In genomic region chr7:77657427-77658331, GRCh38 we compare ENCODE assay signal across 9 cellular contexts. TPM values are rescaled to one million over a fixed set of nuclear protein-coding genes. Genes with fewer than 3 reads are reported as not detected.
DNase-seq lines count a peak whose midpoint lies in the region; ATAC-seq and TF ChIP-seq lines count a peak whose summit lies in the region.
"Had no signal": no experiment of that assay in that cellular context is flagged by ENCODE, and none has a peak within 500 bp of the region (broad histone marks: within the 10 kb centered on the region; RNA-seq: fewer than 3 reads in every experiment).

No MANE protein-coding gene starts in this region.

- no peaks in the 10 kb centered on the region for H3K4me1 Mint-ChIP-seq in CD4-positive, alpha-beta T cell (ENCODE audit: low read depth)
- H3K4me1 Mint-ChIP-seq: IgD-negative memory B cell had no signal

- H3K4me3 Mint-ChIP-seq in CD4-positive, alpha-beta T cell, result no peak overlapping the region
- H3K4me3 Mint-ChIP-seq: IgD-negative memory B cell had no signal

- no peak for DNase-seq in CD4-positive, alpha-beta T cell
- DNase-seq in NCI-H1092 (lab: John Stamatoyannopoulos, UW) (peak; percentile 59), SKM-1 treated with dmso at 0.1 percent for 144 hours (lab: John Stamatoyannopoulos, UW; ENCODE audit: unreplicated experiment) (peak; percentile 94), fibroblast of pulmonary artery (ENCODE audit: low read depth) (peak; percentile 58), putamen (ENCODE audit: low spot score) (peak; percentile 26)

- H3K36me3 Mint-ChIP-seq in CD4-positive, alpha-beta T cell (ENCODE audit: low read depth), result no peaks in the 10 kb centered on the region
- H3K36me3 Mint-ChIP-seq: IgD-negative memory B cell had no signal

- H3K27me3 Mint-ChIP-seq in CD4-positive, alpha-beta T cell, result no peaks in the 10 kb centered on the region
- H3K27me3 Mint-ChIP-seq: IgD-negative memory B cell had no signal

- CTCF ChIA-PET in CD4-positive, alpha-beta T cell (lab: Charles Lee), result interaction anchor here (0.8 to 3.8 kb wide), 7 partner anchors 24 to 142 kb away, joined by 3 to 21 read pairs (median 3); no protein-coding TSS in a partner anchor

- intact Hi-C loops in CD4-positive, alpha-beta T cell (cut with DNase I, micrococcal nuclease), result loop anchor here (1.0 to 5.0 kb wide), 6 partner anchors 41 to 385 kb away; no protein-coding TSS in a partner anchor

- H3K9me3 ChIP-seq in CD4-positive, alpha-beta T cell (ENCODE audit: control insufficient read depth, low read length), result no peaks in the 10 kb centered on the region

- POLR2A ChIA-PET in CD4-positive, alpha-beta T cell (lab: Charles Lee), result interaction anchor here (0.7 kb wide), 1 partner anchor 102 kb away, joined by 3 read pairs; no protein-coding TSS in a partner anchor

- H3K27ac Mint-ChIP-seq in CD4-positive, alpha-beta T cell, result no peak overlapping the region
- H3K27ac Mint-ChIP-seq: IgD-negative memory B cell had no signal

- no peaks in the 10 kb centered on the region for H3K27me3 ChIP-seq in CD4-positive, alpha-beta T cell (ENCODE audit: control insufficient read depth, insufficient read depth, low read length)

- H3K9me3 Mint-ChIP-seq in CD4-positive, alpha-beta T cell, result no peaks in the 10 kb centered on the region
- H3K9me3 Mint-ChIP-seq: IgD-negative memory B cell had no signal

- ATAC-seq in CD4-positive, alpha-beta T cell (ENCODE audit: poor library complexity), result peak; percentile 54
- peak; percentile 55 for ATAC-seq in GM18909 (IDR thresholded peaks at IDR 0.05; ENCODE audit: poor library complexity, unreplicated experiment)
- ATAC-seq in HG03095 (IDR thresholded peaks at IDR 0.05; ENCODE audit: unreplicated experiment), result no peak
- no peak for ATAC-seq in HG03520 (IDR thresholded peaks at IDR 0.05; ENCODE audit: unreplicated experiment)

- TF ChIP-seq CTCF in CD4-positive, alpha-beta T cell (IDR thresholded peaks at IDR 0.05), result peak; percentile 83
- TF ChIP-seq CTCF in fibroblast of pulmonary artery (IDR thresholded peaks at IDR 0.05; ENCODE audit: low read length, missing control alignments), result peak; percentile 47

- H3K27ac ChIP-seq in CD4-positive, alpha-beta T cell (ENCODE audit: low read depth, low read length), result no peak overlapping the region

- H3K4me3 ChIP-seq in fibroblast of pulmonary artery (replicated peaks; ENCODE audit: low read depth, low read length), result no peak overlapping the region

RNA-seq across cellular contexts. Expression of gene RSBN1L, which starts 38.6 kb away (rescaled TPM):
- total RNA-seq in CD4-positive, alpha-beta T cell, result 1 to 10 TPM; 9.0 to 9.6 TPM

Comparison
In these comparisons a context has a peak if more than half of its experiments do, and no peak if none do; other contexts are left out.
1. ATAC-seq: peak in CD4-positive, alpha-beta T cell (single experiment) and GM18909 (single experiment); none in HG03095 (single experiment) and HG03520 (single experiment).
2. DNase-seq: peak in NCI-H1092 (single experiment), SKM-1 treated with dmso at 0.1 percent for 144 hours (single experiment), fibroblast of pulmonary artery (single experiment) and putamen (single experiment); none in CD4-positive, alpha-beta T cell (0 of 10).